ENCODE assay signal across 1 cellular context in genomic region chr2:25314514-25315315, GRCh38.
TF ChIP-seq lines count a peak whose summit lies in the region.

No MANE protein-coding gene starts in this region.

TF ChIP-seq in WTC11, 78 proteins besides CTCF, POLR2A, EP300 and RAD21 (continued from another document):
- TF ChIP-seq ATF6 (CRISPR knock-in tag; IDR thresholded peaks at IDR 0.05) (no peak), ZNF138 (CRISPR knock-in tag; conservative IDR thresholded peaks at IDR 0.05) (no peak), CREM (CRISPR knock-in tag; IDR thresholded peaks at IDR 0.05) (no peak), STAT6 (CRISPR knock-in tag; conservative IDR thresholded peaks at IDR 0.05; ENCODE audit: low read depth) (no peak)
